ENCODE assay signal across 1 cellular context in genomic region chr6:158919865-158920655, GRCh38.
TF ChIP-seq lines count a peak whose summit lies in the region.
"Not testable (repeated sequence)": the region's sequence is repeated elsewhere in the genome, so short reads cannot be mapped to it uniquely, and the experiment has no call there.

No MANE protein-coding gene starts in this region.

TF ChIP-seq in K562, 482 proteins besides CTCF, POLR2A, EP300 and RAD21 (continued from another document):
- TF ChIP-seq ZBTB5 (IDR thresholded peaks at IDR 0.05): 0 out of 2 replicates have a peak, but pooled peaks have one; percentile 30
- peak; percentile 67 for TF ChIP-seq CREB3 (tag; conservative IDR thresholded peaks at IDR 0.05; ENCODE audit: low read depth)
- TF ChIP-seq KLF6 (CRISPR knock-in tag; IDR thresholded peaks at IDR 0.05; ENCODE audit: borderline replicate concordance): peak; percentile 80; the same call in 1 of the 2 replicates
- TF ChIP-seq NR2C1 (IDR thresholded peaks at IDR 0.05): not testable (repeated sequence)
- TF ChIP-seq NR2C1 (tag; IDR thresholded peaks at IDR 0.05): peak; percentile 59
- peak; percentile 30; the same call in 1 of the 2 replicates for TF ChIP-seq C11orf30 (IDR thresholded peaks at IDR 0.05; ENCODE audit: low read depth)
- peak; percentile 31; the same call in 1 of the 2 replicates for TF ChIP-seq BACH1 (tag; IDR thresholded peaks at IDR 0.05)
- TF ChIP-seq ZNF41 (CRISPR knock-in tag; conservative IDR thresholded peaks at IDR 0.05): 0 out of 2 replicates have a peak, but pooled peaks have one; percentile 17
